In genomic region chr6:117442313-117442712, GRCh38 we compare ENCODE assay signal across 6 cellular contexts. TPM values are rescaled to one million over a fixed set of nuclear protein-coding genes. Genes with fewer than 3 reads are reported as not detected.
"Had no signal": no experiment of that assay in that cellular context is flagged by ENCODE, and none has a peak within 500 bp of the region (broad histone marks: within the 10 kb centered on the region; RNA-seq: fewer than 3 reads in every experiment).

No MANE protein-coding gene starts in this region.

RNA-seq across cellular contexts. Expression of gene ROS1, which starts 16.6 kb away (rescaled TPM):
- total RNA-seq: activated CD4-positive, alpha-beta memory T cell treated with anti-CD3 and anti-CD28 coated beads, Interleukin-2, amount 10 ng/mL, durations not matched to agents 7 days and 5 days; activated CD8-positive, alpha-beta memory T cell treated with anti-CD3 and anti-CD28 coated beads, Interleukin-2, amount 10 ng/mL, durations not matched to agents 7 days and 5 days; ascending aorta; body of pancreas; T-helper 1 cell treated with Interleukin-12 subunit alpha and Interleukin-12 subunit beta and Interleukin-4 antibody, amounts not matched to agents 30 ng/mL and 1 ng/mL, for 36 hours; T-helper 2 cell treated with Interferon-gamma antibody and Interleukin-4, amounts not matched to agents 100 ng/mL and 5 ng/mL, for 36 hours had no signal
